ENCODE assay signal across 12 cellular contexts in genomic region chr1:227225715-227226346, GRCh38.
DNase-seq lines count a peak whose midpoint lies in the region; ATAC-seq, FAIRE-seq and TF ChIP-seq lines count a peak whose summit lies in the region.
"Had no signal": no experiment of that assay in that cellular context is flagged by ENCODE, and none has a peak within 500 bp of the region (broad histone marks: within the 10 kb centered on the region; RNA-seq: fewer than 3 reads in every experiment).

No MANE protein-coding gene starts in this region.

- POLR2A ChIA-PET in H1 (lab: Charles Lee; ENCODE audit: partially characterized antibody), result no interaction called here

- H3K4me1 ChIP-seq in H1 (replicated peaks in 1 of 4; ENCODE audit: control insufficient read depth in 3 of 4, insufficient read depth in 4 of 4, low read length in 3 of 4) (no peaks in the 10 kb centered on the region), SJCRH30 (no peaks in the 10 kb centered on the region)

- peak; percentile 35 for FAIRE-seq in GM19239 (lab: Jason Lieb, UNC)
- FAIRE-seq in H1 (lab: Jason Lieb, UNC), result peak; percentile 42

- H3K27ac Mint-ChIP-seq in osteocyte (ENCODE audit: unreplicated experiment), result peak overlapping the region; percentile 54
- H3K27ac Mint-ChIP-seq: activated naive CD8-positive, alpha-beta T cell; stimulated activated naive CD8-positive, alpha-beta T cell treated with anti-CD3 and anti-CD28 coated beads, Interleukin-15, Interleukin-2, amounts not matched to agents 100 ng/mL and 50 ng/mL, for 24 hours had no signal

- no peak overlapping the region for H3K27ac ChIP-seq in H1 (ENCODE audit: low read depth, low read length)
- no peak overlapping the region for H3K27ac ChIP-seq in SJCRH30
- H3K27ac ChIP-seq: KMS-11 had no signal

- no peak overlapping the region for H3K23ac ChIP-seq in H1 (ENCODE audit: insufficient read length)

- peaks cover 2% of the 10 kb centered on the region; the same call in 1 of the 2 replicates for H3K79me1 ChIP-seq in H1 (ENCODE audit: low read depth, low read length)

- H3K4me3 ChIP-seq in H1 (ENCODE audit: extremely low read depth in 1 of 4, insufficient read depth in 2 of 4, low read depth in 3 of 4, low read length in 4 of 4), result no peak overlapping the region
- no peak overlapping the region for H3K4me3 ChIP-seq in SJCRH30

- no peak for TF ChIP-seq CTCF in H1 (IDR thresholded peaks at IDR 0.05; ENCODE audit: control extremely low read depth in 1 of 3, insufficient read depth in 1 of 3, low read depth in 1 of 3, low read length in 3 of 3)
- no peak for TF ChIP-seq CTCF in osteocyte (IDR thresholded peaks at IDR 0.05)

- no peak for TF ChIP-seq RAD21 in H1 (IDR thresholded peaks at IDR 0.05 in 1 of 2, conservative IDR thresholded peaks at IDR 0.05 in 1 of 2; ENCODE audit: low read depth in 2 of 2, low read length in 2 of 2)

- no peak overlapping the region for H2AK5ac ChIP-seq in H1 (ENCODE audit: low read depth, low read length)

- H4K20me1 ChIP-seq in H1 (replicated peaks in 1 of 2; ENCODE audit: control insufficient read depth in 1 of 2, insufficient read depth in 2 of 2, low read length in 2 of 2), result no peaks in the 10 kb centered on the region

- H2BK120ac ChIP-seq in H1 (replicated peaks; ENCODE audit: low read depth, low read length), result no peak overlapping the region

- H3K9me3 Mint-ChIP-seq in osteocyte (ENCODE audit: unreplicated experiment), result no peaks in the 10 kb centered on the region
- H3K9me3 Mint-ChIP-seq: stimulated activated naive CD8-positive, alpha-beta T cell treated with anti-CD3 and anti-CD28 coated beads, Interleukin-15, Interleukin-2, amounts not matched to agents 100 ng/mL and 50 ng/mL, for 24 hours had no signal

- H2BK15ac ChIP-seq in H1 (ENCODE audit: low read length), result no peak overlapping the region

- no peak overlapping the region for H2BK5ac ChIP-seq in H1 (ENCODE audit: low read depth, low read length)

- H2BK12ac ChIP-seq in H1 (ENCODE audit: low read depth, low read length), result no peak overlapping the region

- peaks cover 4% of the 10 kb centered on the region for H3K36me3 Mint-ChIP-seq in osteocyte (ENCODE audit: unreplicated experiment)
- H3K36me3 Mint-ChIP-seq: activated naive CD8-positive, alpha-beta T cell had no signal

- WGBS in H1 (ENCODE audit: extremely low coverage in 1 of 2, insufficient coverage in 1 of 2, insufficient read length in 1 of 2, insufficient replicate concordance in 2 of 2, low coverage in 1 of 2, low lambda C conversion rate in 2 of 2, missing lambda C conversion rate in 1 of 2), 2 experiments, result 78% methylated on average over 2 of the region's 2 CpGs; no CpG with 5 or more reads in 1 of the 2 experiments

- no peak overlapping the region for H3K18ac ChIP-seq in H1 (ENCODE audit: extremely low read depth, low read length)

- H3K14ac ChIP-seq in H1 (ENCODE audit: insufficient read length), result no peak overlapping the region

- H3K79me2 ChIP-seq in H1 (ENCODE audit: control insufficient read depth in 1 of 2, insufficient read depth in 2 of 2, low read length in 2 of 2), result peaks cover 0 to 22% of the 10 kb centered on the region in 2 experiments; a peak in 2 of 4 replicates

- no peak for TF ChIP-seq EP300 in H1 (IDR thresholded peaks at IDR 0.05; ENCODE audit: borderline replicate concordance in 1 of 2, low read depth in 2 of 2, low read length in 2 of 2)

- H4K5ac ChIP-seq in H1 (ENCODE audit: insufficient read length, low read depth, low read length), result no peak overlapping the region

- no peak for ATAC-seq in GM18868 (IDR thresholded peaks at IDR 0.05; ENCODE audit: unreplicated experiment)

- H3K27me3 ChIP-seq in H1 (replicated peaks in 1 of 4; ENCODE audit: control insufficient read depth in 3 of 4, extremely low read depth in 1 of 4, insufficient read depth in 3 of 4, low read length in 3 of 4) (no peaks in the 10 kb centered on the region), SJCRH30 (no peaks in the 10 kb centered on the region)

- H2BK20ac ChIP-seq in H1 (ENCODE audit: low read length), result no peak overlapping the region

- H4K8ac ChIP-seq in H1 (ENCODE audit: extremely low read depth, insufficient read depth, low read length), result no peak overlapping the region

- H3K36me3 ChIP-seq in H1 (ENCODE audit: control insufficient read depth in 2 of 4, insufficient read depth in 4 of 4, low read length in 3 of 4), result no peaks in the 10 kb centered on the region
- 0 out of 2 replicates have a peak, but pooled peaks cover 3% of the 10 kb centered on the region for H3K36me3 ChIP-seq in SJCRH30

- TF ChIP-seq POLR2A in H1 (IDR thresholded peaks at IDR 0.05; ENCODE audit: control extremely low read depth in 1 of 2, low read depth in 2 of 2, low read length in 2 of 2), result no peak

- no peaks in the 10 kb centered on the region for H3K23me2 ChIP-seq in H1 (ENCODE audit: low read depth, low read length)

- no peak overlapping the region for H3K9ac ChIP-seq in H1 (replicated peaks in 1 of 4; ENCODE audit: extremely low read depth in 1 of 4, low read depth in 3 of 4, low read length in 3 of 4)
- H3K9ac ChIP-seq: KMS-11 had no signal

- H3K56ac ChIP-seq in H1 (replicated peaks; ENCODE audit: insufficient read length, low read depth, low read length), result no peak overlapping the region

- H3K9me3 ChIP-seq in H1 (ENCODE audit: insufficient read depth in 2 of 2, low read depth in 1 of 2, low read length in 1 of 2) (no peaks in the 10 kb centered on the region), SJCRH30 (replicated peaks) (no peaks in the 10 kb centered on the region)

- H3K4ac ChIP-seq in H1 (replicated peaks; ENCODE audit: insufficient read length, low read depth, low read length), result no peak overlapping the region

- H2AFZ ChIP-seq in H1 (ENCODE audit: low read length), result no peak overlapping the region

- peaks cover 25% of the 10 kb centered on the region for H3K4me1 Mint-ChIP-seq in osteocyte (ENCODE audit: unreplicated experiment)

- CTCF ChIA-PET in H1 (lab: Charles Lee; ENCODE audit: partially characterized antibody), result interaction anchor here (1.0 to 1.3 kb wide), 2 partner anchors 211 to 222 kb away, joined by 4 read pairs; no protein-coding TSS in a partner anchor

- no peaks in the 10 kb centered on the region for H3K27me3 Mint-ChIP-seq in osteocyte (ENCODE audit: unreplicated experiment)

- no peak overlapping the region for H4K91ac ChIP-seq in H1 (replicated peaks; ENCODE audit: insufficient read length, low read length)

- no peak overlapping the region for H3K4me3 Mint-ChIP-seq in osteocyte (ENCODE audit: unreplicated experiment)
- H3K4me3 Mint-ChIP-seq: activated naive CD8-positive, alpha-beta T cell; stimulated activated naive CD8-positive, alpha-beta T cell treated with anti-CD3 and anti-CD28 coated beads, Interleukin-15, Interleukin-2, amounts not matched to agents 100 ng/mL and 50 ng/mL, for 24 hours had no signal

- DNase-seq in GM19239 (ENCODE audit: insufficient read length, low spot score), result no peak
- peak; percentile 93 for DNase-seq in OCI-M1 (lab: John Stamatoyannopoulos, UW)
- DNase-seq in H1 (ENCODE audit: low read depth in 1 of 2, low spot score in 2 of 2), result no peak
- DNase-seq in osteocyte (ENCODE audit: extremely low spot score, unreplicated experiment), result no peak
- no peak for DNase-seq in cerebellar nuclear complex (lab: John Stamatoyannopoulos, UW)
- no peak for DNase-seq in SJCRH30
- no peak for DNase-seq in GDM1 (lab: John Stamatoyannopoulos, UW)
- DNase-seq: activated CD4-positive, alpha-beta T cell treated with anti-CD3 and anti-CD28 coated beads for 48 hours had no signal

- H3K4me2 ChIP-seq in H1 (ENCODE audit: insufficient read depth in 1 of 2, low read depth in 2 of 2, low read length in 2 of 2), result no peak overlapping the region
- H3K4me2 ChIP-seq: KMS-11 had no signal

TF ChIP-seq in H1, 55 proteins besides CTCF, POLR2A, EP300 and RAD21:
- TF ChIP-seq ASH2L (IDR thresholded peaks at IDR 0.05; ENCODE audit: low read length) (no peak), KDM1A (IDR thresholded peaks at IDR 0.05; ENCODE audit: borderline replicate concordance, low read length) (no peak), CHD2 (IDR thresholded peaks at IDR 0.05; ENCODE audit: low read length) (no peak), TCF12 (IDR thresholded peaks at IDR 0.05; ENCODE audit: low read depth, low read length) (no peak), YY1 (IDR thresholded peaks at IDR 0.05; ENCODE audit: low read depth, low read length) (no peak), CEBPB (IDR thresholded peaks at IDR 0.05; ENCODE audit: low read depth, low read length) (no peak), SP4 (IDR thresholded peaks at IDR 0.05; ENCODE audit: low read length) (no peak), SIRT6 (IDR thresholded peaks at IDR 0.05; ENCODE audit: low read length) (no peak)
- TF ChIP-seq, protein P1, sequence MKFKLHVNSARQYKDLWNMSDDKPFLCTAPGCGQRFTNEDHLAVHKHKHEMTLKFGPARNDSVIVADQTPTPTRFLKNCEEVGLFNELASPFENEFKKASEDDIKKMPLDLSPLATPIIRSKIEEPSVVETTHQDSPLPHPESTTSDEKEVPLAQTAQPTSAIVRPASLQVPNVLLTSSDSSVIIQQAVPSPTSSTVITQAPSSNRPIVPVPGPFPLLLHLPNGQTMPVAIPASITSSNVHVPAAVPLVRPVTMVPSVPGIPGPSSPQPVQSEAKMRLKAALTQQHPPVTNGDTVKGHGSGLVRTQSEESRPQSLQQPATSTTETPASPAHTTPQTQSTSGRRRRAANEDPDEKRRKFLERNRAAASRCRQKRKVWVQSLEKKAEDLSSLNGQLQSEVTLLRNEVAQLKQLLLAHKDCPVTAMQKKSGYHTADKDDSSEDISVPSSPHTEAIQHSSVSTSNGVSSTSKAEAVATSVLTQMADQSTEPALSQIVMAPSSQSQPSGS (IDR thresholded peaks at IDR 0.05; ENCODE audit: low read length), result no peak
